Comparison of ENCODE assay signal across 8 cellular contexts in genomic region chr1:111139234-111139955, GRCh38. TPM values are rescaled to one million over a fixed set of nuclear protein-coding genes. Genes with fewer than 3 reads are reported as not detected.
DNase-seq lines count a peak whose midpoint lies in the region; ATAC-seq and TF ChIP-seq lines count a peak whose summit lies in the region.

No MANE protein-coding gene starts in this region.

- peaks cover 23% of the 10 kb centered on the region for H3K36me3 Mint-ChIP-seq in central memory CD8-positive, alpha-beta T cell (ENCODE audit: insufficient read depth)

- H3K79me2 ChIP-seq in SU-DHL-6 (ENCODE audit: insufficient read depth, low read length) = peaks cover 79% of the 10 kb centered on the region

- H3K9me3 ChIP-seq in HEK293 (ENCODE audit: control insufficient read depth, insufficient read depth, low read depth, low read length) (no peaks in the 10 kb centered on the region), SU-DHL-6 (ENCODE audit: insufficient read depth, low read length) (no peaks in the 10 kb centered on the region)

- peaks cover 13% of the 10 kb centered on the region; the same call in 1 of the 2 replicates for H3K4me1 ChIP-seq in HEK293 (ENCODE audit: control insufficient read depth, insufficient read depth, low read length)

- peaks cover 16% of the 10 kb centered on the region; the same call in 1 of the 2 replicates for H3F3A ChIP-seq in SU-DHL-6 (ENCODE audit: insufficient read depth)

- H3K4me3 Mint-ChIP-seq in central memory CD8-positive, alpha-beta T cell = peak overlapping the region; percentile 94

- ATAC-seq in central memory CD8-positive, alpha-beta T cell (replicated peaks; ENCODE audit: extremely low read depth, poor library complexity, severe bottlenecking) = peak; percentile 64
- ATAC-seq in GM18858 (IDR thresholded peaks at IDR 0.05; ENCODE audit: unreplicated experiment) = no peak

- H3K4me3 ChIP-seq in HEK293 (ENCODE audit: low read depth, low read length) (peak overlapping the region; percentile 98), SU-DHL-6 (ENCODE audit: insufficient read depth, low read length, poor library complexity, severe bottlenecking) (peak overlapping the region; percentile 91), kidney epithelial cell (ENCODE audit: low read depth, low read length) (peak overlapping the region; percentile 98)

- H3K27me3 ChIP-seq in SU-DHL-6 (ENCODE audit: low read length) (no peaks in the 10 kb centered on the region), kidney epithelial cell (ENCODE audit: control insufficient read depth, insufficient read depth, low read length) (no peaks in the 10 kb centered on the region)

- POLR2A ChIA-PET in GM10248 (lab: Yijun Ruan, JAX) = interaction anchor here (0.5 to 1.1 kb wide), 2 partner anchors 8 to 80 kb away, joined by 3 to 5 read pairs; no protein-coding TSS in a partner anchor
- POLR2A ChIA-PET in HEK293 (lab: Yijun Ruan, JAX) = interaction anchor here (0.5 to 1.6 kb wide), 4 partner anchors 21 to 480 kb away, joined by 3 to 6 read pairs (median 3); no protein-coding TSS in a partner anchor

- H3K9me3 Mint-ChIP-seq in central memory CD8-positive, alpha-beta T cell = no peaks in the 10 kb centered on the region

- H3K9me2 ChIP-seq in SU-DHL-6 (replicated peaks; ENCODE audit: insufficient read depth, low read length) = no peaks in the 10 kb centered on the region

- DNase-seq in GM10248 (ENCODE audit: extremely low spot score) = peak; percentile 37
- DNase-seq in NAMALWA (ENCODE audit: low spot score) = peak; percentile 81
- no peak for DNase-seq in central memory CD8-positive, alpha-beta T cell (ENCODE audit: low spot score in 2 of 2)
- DNase-seq in kidney epithelial cell (ENCODE audit: low read depth) = peak; percentile 39
- DNase-seq in stimulated activated CD4-positive, alpha-beta T cell treated with anti-CD3 and anti-CD28 coated beads, Interleukin-15, amount 100 ng/mL, for 24 hours = peak; percentile 63

- no peaks in the 10 kb centered on the region for H3K27me3 Mint-ChIP-seq in central memory CD8-positive, alpha-beta T cell

- H3K4me2 ChIP-seq in SU-DHL-6 (ENCODE audit: low read depth, low read length, poor library complexity, severe bottlenecking) = peak overlapping the region; percentile 99

- H3K9ac ChIP-seq in SU-DHL-6 (ENCODE audit: low read length) = peak overlapping the region; percentile 96

- no peaks in the 10 kb centered on the region for H4K20me1 ChIP-seq in SU-DHL-6 (ENCODE audit: low read depth, low read length)

- peaks cover 4 to 30% of the 10 kb centered on the region in 2 experiments; a peak in 2 of 3 replicates for H3K36me3 ChIP-seq in HEK293 (ENCODE audit: control insufficient read depth in 2 of 2, insufficient read depth in 1 of 2, low read length in 2 of 2)
- peaks cover 17% of the 10 kb centered on the region for H3K36me3 ChIP-seq in SU-DHL-6 (ENCODE audit: low read length)
- no peaks in the 10 kb centered on the region for H3K36me3 ChIP-seq in kidney epithelial cell (ENCODE audit: control insufficient read depth, insufficient read depth, low read length)

- peaks cover 44% of the 10 kb centered on the region for H3K4me1 Mint-ChIP-seq in central memory CD8-positive, alpha-beta T cell

- CTCF ChIA-PET in GM10248 (lab: Yijun Ruan, JAX) = interaction anchor here (1.0 to 1.6 kb wide), 8 partner anchors 9 to 315 kb away, joined by 3 to 5 read pairs (median 3); no protein-coding TSS in a partner anchor
- CTCF ChIA-PET in HEK293 (lab: Yijun Ruan, JAX) = interaction anchor here (0.6 to 1.4 kb wide), 5 partner anchors 21 to 1525 kb away, joined by 3 to 5 read pairs (median 3); no protein-coding TSS in a partner anchor

- TF ChIP-seq CTCF in GM10248 (IDR thresholded peaks at IDR 0.05; ENCODE audit: control extremely low read depth, extremely low read depth, low read depth, missing control alignments) (no peak), HEK293 (tag by site-specific recombination; IDR thresholded peaks at IDR 0.05) (no peak), SU-DHL-6 (IDR thresholded peaks at IDR 0.05; ENCODE audit: insufficient read depth, low read length, poor library complexity, severe bottlenecking) (no peak), kidney epithelial cell (IDR thresholded peaks at IDR 0.05; ENCODE audit: insufficient read depth, low read length, poor library complexity, severe bottlenecking) (no peak)

- no peak overlapping the region for H2AFZ ChIP-seq in SU-DHL-6 (ENCODE audit: low read depth, low read length, severe bottlenecking)

- H3K27ac ChIP-seq in HEK293 (ENCODE audit: extremely low read depth, low read depth, low read length) = peak overlapping the region; percentile 92
- peak overlapping the region; percentile 88 for H3K27ac ChIP-seq in SU-DHL-6 (ENCODE audit: low read depth, low read length)

- H3K27ac Mint-ChIP-seq in central memory CD8-positive, alpha-beta T cell (ENCODE audit: low read depth) = peak overlapping the region; percentile 97

TF ChIP-seq in HEK293, 187 proteins besides CTCF, POLR2A, EP300 and RAD21 (continues in another document):
- TF ChIP-seq ZNF768 (tag by site-specific recombination; IDR thresholded peaks at IDR 0.05) (0 out of 2 replicates have a peak, but pooled peaks have one; percentile 11), ZNF394 (tag by site-specific recombination; IDR thresholded peaks at IDR 0.05; ENCODE audit: borderline replicate concordance) (no peak), TRIM28 (IDR thresholded peaks at IDR 0.05; ENCODE audit: borderline replicate concordance, low read length) (peak; percentile 61), ZNF302 (tag by site-specific recombination; IDR thresholded peaks at IDR 0.05; ENCODE audit: low read depth) (no peak), ZNF596 (tag by site-specific recombination; IDR thresholded peaks at IDR 0.05) (0 out of 2 replicates have a peak, but pooled peaks have one; percentile 30), ZNF341 (tag by site-specific recombination; IDR thresholded peaks at IDR 0.05; ENCODE audit: low read depth) (0 out of 2 replicates have a peak, but pooled peaks have one; percentile 25), ZNF311 (tag by site-specific recombination; IDR thresholded peaks at IDR 0.05; ENCODE audit: borderline replicate concordance) (no peak), ZNF843 (tag by site-specific recombination; IDR thresholded peaks at IDR 0.05) (no peak; the same call in 1 of the 2 replicates), ZNF692 (tag by site-specific recombination; IDR thresholded peaks at IDR 0.05) (peak; percentile 99), REPIN1 (tag by site-specific recombination; IDR thresholded peaks at IDR 0.05; ENCODE audit: low read depth) (0 out of 2 replicates have a peak, but pooled peaks have one; percentile 14), ZNF157 (tag by site-specific recombination; IDR thresholded peaks at IDR 0.05) (no peak), ZBTB8A (tag by site-specific recombination; IDR thresholded peaks at IDR 0.05) (peak; percentile 55; the same call in 1 of the 2 replicates), ZNF366 (tag by site-specific recombination; conservative IDR thresholded peaks at IDR 0.05) (peak; percentile 49; the same call in 1 of the 2 replicates), ZBTB17 (tag by site-specific recombination; IDR thresholded peaks at IDR 0.05) (peak; percentile 93), ZNF785 (tag by site-specific recombination; IDR thresholded peaks at IDR 0.05) (no peak), ZBTB20 (tag by site-specific recombination; IDR thresholded peaks at IDR 0.05) (peak; percentile 55; the same call in 1 of the 2 replicates), ZNF426 (tag by site-specific recombination; IDR thresholded peaks at IDR 0.05) (no peak), ZFP37 (tag by site-specific recombination; IDR thresholded peaks at IDR 0.05) (no peak), ZNF398 (tag by site-specific recombination; IDR thresholded peaks at IDR 0.05) (peak; percentile 71), SP2 (tag by site-specific recombination; IDR thresholded peaks at IDR 0.05) (peak; percentile 36), ZNF664 (tag by site-specific recombination; IDR thresholded peaks at IDR 0.05) (0 out of 2 replicates have a peak, but pooled peaks have one; percentile 22), ZFP69B (tag by site-specific recombination; IDR thresholded peaks at IDR 0.05) (peak; percentile 98)

RNA-seq across cellular contexts. Expression of gene DRAM2, which starts 0.5 kb away (rescaled TPM):
- total RNA-seq in kidney epithelial cell = 69.4 and 84.3 TPM in 2 replicates

RNA-seq across cellular contexts. Expression of gene CEPT1, which starts 0.6 kb away (rescaled TPM):
- total RNA-seq in kidney epithelial cell = 23.7 and 25.2 TPM in 2 replicates

Comparison
In these comparisons a context has a peak if more than half of its experiments do, and no peak if none do; other contexts are left out.
1. DNase-seq: peak in GM10248 (single experiment), NAMALWA (single experiment), kidney epithelial cell (single experiment) and stimulated activated CD4-positive, alpha-beta T cell treated with anti-CD3 and anti-CD28 coated beads, Interleukin-15, amount 100 ng/mL, for 24 hours (single experiment); none in central memory CD8-positive, alpha-beta T cell (0 of 2).
2. Peak in every context shown above with its lines, with median percentiles within 50 percentile points of each other: H3K4me3 ChIP-seq.